In the genomic region with DNA sequence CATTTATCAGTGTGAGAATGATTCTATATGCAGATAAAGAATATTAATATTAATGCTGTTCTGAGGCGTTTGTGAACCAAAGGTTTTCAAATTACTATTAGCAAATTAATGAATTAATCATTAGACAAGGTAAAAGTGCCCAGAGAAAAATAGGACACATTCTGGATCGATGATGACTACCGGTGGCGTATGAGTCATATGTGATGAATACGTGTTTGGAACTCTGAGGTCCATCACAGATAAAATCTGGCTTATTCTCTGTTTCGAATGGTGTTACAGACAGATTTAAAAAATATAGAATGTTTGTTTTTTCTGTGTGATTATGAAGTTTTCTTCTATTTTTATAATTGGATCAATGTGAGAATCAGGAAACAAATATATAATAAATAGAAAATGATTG, we compare ENCODE assay signal across 18 cellular contexts.
"Had no signal": no experiment of that assay in that cellular context is flagged by ENCODE, and none has a peak within 500 bp of the region (broad histone marks: within the 10 kb centered on the region; RNA-seq: fewer than 3 reads in every experiment).

No MANE protein-coding gene starts in this region.

- H3K9me3 Mint-ChIP-seq: activated naive CD8-positive, alpha-beta T cell treated with anti-CD3 and anti-CD28 coated beads for 36 hours; activated T-cell treated with anti-CD3 and anti-CD28 coated beads, Interleukin-2, amount 50 U/mL, for 4 hours; naive thymus-derived CD4-positive, alpha-beta T cell; stimulated activated memory B cell treated with anti-CD40 and anti-IgM and Interleukin-4, amounts not matched to agents 10 μg/mL and 1 μg/mL and 100 μg/mL, for 72 hours; T-helper 2 cell treated with Interferon-gamma antibody and Interleukin-4, amounts not matched to agents 5 μg/mL and 100 μg/mL, for 36 hours had no signal

- H3K36me3 ChIP-seq: cardiac muscle cell, colonic mucosa, lower lobe of right lung, tibial artery, uterus had no signal

- ATAC-seq: activated T-cell treated with anti-CD3 and anti-CD28 coated beads, Interleukin-2, amount 50 U/mL, for 4 hours; lower lobe of right lung; naive thymus-derived CD4-positive, alpha-beta T cell; stimulated activated memory B cell treated with anti-CD40 and anti-IgM and Interleukin-4, amounts not matched to agents 10 μg/mL and 1 μg/mL and 100 μg/mL, for 72 hours had no signal

- H3K27me3 ChIP-seq: cardiac muscle cell, colonic mucosa, tibial artery, uterus had no signal

- H3K9me3 ChIP-seq: colonic mucosa, lower lobe of right lung, tibial artery had no signal

- H3K27me3 Mint-ChIP-seq: stimulated activated memory B cell treated with anti-CD40 and anti-IgM and Interleukin-4, amounts not matched to agents 10 μg/mL and 1 μg/mL and 100 μg/mL, for 72 hours had no signal

- H3K27ac ChIP-seq: cardiac muscle cell, colonic mucosa, lower lobe of right lung, tibial artery, uterus had no signal

- H3K4me3 ChIP-seq: cardiac muscle cell, colonic mucosa, lower lobe of right lung, tibial artery, uterus had no signal

- FAIRE-seq: small intestine had no signal

- DNase-seq: activated CD4-positive, alpha-beta T cell treated with anti-CD3 and anti-CD28 coated beads, Interleukin-2, amount 50 U/mL, for 48 hours; activated CD4-positive, CD25-positive, alpha-beta regulatory T cell treated with anti-CD3 and anti-CD28 coated beads, Interleukin-2, amount 50 U/mL, for 72 hours; activated gamma-delta T cell treated with Interleukin-2 at 50 U/mL for 16 hours; activated naive CD8-positive, alpha-beta T cell treated with anti-CD3 and anti-CD28 coated beads for 36 hours; activated T-cell treated with anti-CD3 and anti-CD28 coated beads, Interleukin-2, amount 50 U/mL, for 4 hours; anterior cingulate cortex; colonic mucosa; effector CD4-positive, alpha-beta T cell; hippocampal formation; kidney glomerular epithelial cell; lower lobe of right lung; naive thymus-derived CD4-positive, alpha-beta T cell; small intestine; tibial artery; uterus had no signal

- H3K4me3 Mint-ChIP-seq: activated naive CD8-positive, alpha-beta T cell treated with anti-CD3 and anti-CD28 coated beads for 36 hours; activated T-cell treated with anti-CD3 and anti-CD28 coated beads, Interleukin-2, amount 50 U/mL, for 4 hours; naive thymus-derived CD4-positive, alpha-beta T cell; stimulated activated memory B cell treated with anti-CD40 and anti-IgM and Interleukin-4, amounts not matched to agents 10 μg/mL and 1 μg/mL and 100 μg/mL, for 72 hours; T-helper 2 cell treated with Interferon-gamma antibody and Interleukin-4, amounts not matched to agents 5 μg/mL and 100 μg/mL, for 36 hours had no signal

- H3K4me1 Mint-ChIP-seq: activated naive CD8-positive, alpha-beta T cell treated with anti-CD3 and anti-CD28 coated beads for 36 hours; naive thymus-derived CD4-positive, alpha-beta T cell; stimulated activated memory B cell treated with anti-CD40 and anti-IgM and Interleukin-4, amounts not matched to agents 10 μg/mL and 1 μg/mL and 100 μg/mL, for 72 hours had no signal

- H3K4me1 ChIP-seq: colonic mucosa, lower lobe of right lung, tibial artery, uterus had no signal

- H3K36me3 Mint-ChIP-seq: activated naive CD8-positive, alpha-beta T cell treated with anti-CD3 and anti-CD28 coated beads for 36 hours; naive thymus-derived CD4-positive, alpha-beta T cell; stimulated activated memory B cell treated with anti-CD40 and anti-IgM and Interleukin-4, amounts not matched to agents 10 μg/mL and 1 μg/mL and 100 μg/mL, for 72 hours had no signal

- H3K27ac Mint-ChIP-seq: activated naive CD8-positive, alpha-beta T cell treated with anti-CD3 and anti-CD28 coated beads for 36 hours; naive thymus-derived CD4-positive, alpha-beta T cell; stimulated activated memory B cell treated with anti-CD40 and anti-IgM and Interleukin-4, amounts not matched to agents 10 μg/mL and 1 μg/mL and 100 μg/mL, for 72 hours; T-helper 2 cell treated with Interferon-gamma antibody and Interleukin-4, amounts not matched to agents 5 μg/mL and 100 μg/mL, for 36 hours had no signal
